Comparison of ENCODE assay signal across 1 cellular context in genomic region chr5:6660704-6661103, GRCh38.
TF ChIP-seq lines count a peak whose summit lies in the region.

No MANE protein-coding gene starts in this region.

TF ChIP-seq in SK-N-SH, 30 proteins besides CTCF, POLR2A, EP300 and RAD21 (continued from another document):
- TF ChIP-seq REST (IDR thresholded peaks at IDR 0.05; ENCODE audit: low read depth, low read length) (no peak), USF1 (IDR thresholded peaks at IDR 0.05; ENCODE audit: borderline replicate concordance, low read depth) (no peak), ZBTB33 (IDR thresholded peaks at IDR 0.05; ENCODE audit: borderline replicate concordance, low read depth) (no peak), PBX3 (IDR thresholded peaks at IDR 0.05) (no peak), FOXJ3 (CRISPR knock-in tag; IDR thresholded peaks at IDR 0.05) (no peak), NRF1 (IDR thresholded peaks at IDR 0.05; ENCODE audit: low read depth, low read length) (no peak), MAX (IDR thresholded peaks at IDR 0.05; ENCODE audit: low read depth) (no peak), YY1 (IDR thresholded peaks at IDR 0.05; ENCODE audit: low read depth) (no peak), JUND (IDR thresholded peaks at IDR 0.05) (no peak), ELF1 (IDR thresholded peaks at IDR 0.05) (no peak), RXRA (IDR thresholded peaks at IDR 0.05; ENCODE audit: borderline replicate concordance, low read depth) (no peak), TEAD4 (IDR thresholded peaks at IDR 0.05; ENCODE audit: borderline replicate concordance, insufficient read depth) (no peak)
